Comparison of ENCODE assay signal across 17 cellular contexts in the genomic region with DNA sequence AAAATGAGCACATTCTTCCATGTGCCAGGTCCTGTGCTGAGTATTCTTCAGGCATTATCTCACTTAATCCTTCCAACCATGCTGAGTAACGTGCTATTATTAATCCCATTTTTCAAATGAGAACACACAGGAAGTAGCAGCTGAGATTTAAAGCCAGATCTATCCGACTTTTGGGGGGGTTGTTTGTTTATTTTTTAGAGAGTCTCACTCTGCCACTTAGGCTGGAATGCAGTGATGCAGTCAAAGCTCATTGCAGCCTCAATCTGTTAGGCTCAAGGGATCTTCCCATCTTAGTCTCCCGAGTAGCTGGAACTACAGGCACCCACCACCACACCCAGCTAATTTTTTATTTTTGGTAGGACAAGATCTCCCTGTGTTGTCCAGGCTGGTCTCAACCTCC.
"Had no signal": no experiment of that assay in that cellular context is flagged by ENCODE, and none has a peak within 500 bp of the region (broad histone marks: within the 10 kb centered on the region; RNA-seq: fewer than 3 reads in every experiment).

No MANE protein-coding gene starts in this region.

- H3K36me3 ChIP-seq: esophagus muscularis mucosa, gastrocnemius medialis, heart right ventricle, sigmoid colon had no signal

- DNase-seq: effector memory CD4-positive, alpha-beta T cell; gastrocnemius medialis; heart right ventricle; hypothalamus; islet precursor cell; mammary epithelial cell; mucosa of descending colon; naive thymus-derived CD8-positive, alpha-beta T cell; posterior cingulate gyrus; sigmoid colon; small intestine; stimulated activated CD4-positive, alpha-beta T cell treated with anti-CD3 and anti-CD28 coated beads, Interleukin-12 subunit alpha, Interleukin-12 subunit beta, amount 100 ng/mL, for 4 hours; stimulated activated naive CD4-positive, alpha-beta T cell treated with Interleukin-2 at 50 U/mL for 16 hours; trophoblast cell had no signal

- H3K27me3 ChIP-seq: esophagus muscularis mucosa, gastrocnemius medialis, sigmoid colon had no signal

- ATAC-seq: gastrocnemius medialis; heart right ventricle; left lobe of liver; mucosa of descending colon; naive thymus-derived CD8-positive, alpha-beta T cell had no signal

- H3K4me3 ChIP-seq: esophagus muscularis mucosa, gastrocnemius medialis, heart right ventricle, mucosa of descending colon, sigmoid colon had no signal

- H3K36me3 Mint-ChIP-seq: naive thymus-derived CD8-positive, alpha-beta T cell had no signal

- H3K4me3 Mint-ChIP-seq: naive thymus-derived CD8-positive, alpha-beta T cell had no signal

- H3K9me3 ChIP-seq: esophagus muscularis mucosa, gastrocnemius medialis, heart right ventricle, mucosa of descending colon, sigmoid colon had no signal

- H3K9me3 Mint-ChIP-seq: naive thymus-derived CD8-positive, alpha-beta T cell had no signal

- H3K27ac ChIP-seq: epithelial cell of prostate, esophagus muscularis mucosa, gastrocnemius medialis, heart right ventricle, sigmoid colon had no signal
